27 cellular contexts compared by ENCODE assay signal in the genomic region with DNA sequence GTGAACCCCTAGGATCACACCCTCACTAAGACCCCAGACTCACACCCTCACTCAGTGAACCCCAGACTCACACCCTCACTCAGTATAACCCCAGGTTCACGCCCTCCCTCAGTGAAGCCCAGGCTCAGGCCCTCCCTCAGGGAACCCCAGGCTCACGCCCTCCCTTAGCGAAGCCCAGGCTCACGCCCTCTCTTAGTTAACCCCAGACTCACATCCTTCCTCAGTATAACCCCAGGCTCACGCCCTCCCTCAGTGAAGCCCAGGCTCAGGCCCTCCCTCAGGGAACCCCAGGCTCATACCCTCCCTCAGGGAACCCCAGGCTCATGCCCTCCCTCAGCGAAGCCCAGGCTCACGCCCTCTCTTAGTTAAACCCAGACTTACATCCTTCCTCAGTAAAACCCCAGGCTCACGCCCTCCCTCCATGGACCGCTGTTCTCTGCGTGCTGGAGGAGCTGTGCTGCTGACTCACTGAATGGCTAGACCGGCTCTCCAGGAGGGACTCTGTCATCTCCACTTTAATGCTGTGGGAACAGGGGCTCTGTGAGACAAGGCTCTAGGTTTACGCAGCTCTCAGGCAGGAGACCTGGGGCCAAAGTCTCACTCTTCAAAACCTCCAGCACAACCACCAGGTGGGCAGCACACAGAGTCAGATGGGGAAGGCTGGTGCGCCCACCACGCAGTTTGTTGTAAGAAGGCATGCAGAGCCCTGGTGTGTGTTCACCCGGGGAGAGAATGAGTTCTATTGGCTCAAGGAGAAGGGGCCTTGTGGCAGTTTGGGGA.
DNase-seq lines count a peak whose midpoint lies in the region; ATAC-seq and TF ChIP-seq lines count a peak whose summit lies in the region.
"Had no signal": no experiment of that assay in that cellular context is flagged by ENCODE, and none has a peak within 500 bp of the region (broad histone marks: within the 10 kb centered on the region; RNA-seq: fewer than 3 reads in every experiment).

No MANE protein-coding gene starts in this region.

- H3K4me3 Mint-ChIP-seq in neural progenitor cell: no peak overlapping the region
- no peak overlapping the region for H3K4me3 Mint-ChIP-seq in CD4-positive, alpha-beta memory T cell
- H3K4me3 Mint-ChIP-seq in activated CD8-positive, alpha-beta T cell treated with anti-CD3 and anti-CD28 coated beads, Interleukin-2, amount 10 ng/mL, durations not matched to agents 7 days and 5 days: no peak overlapping the region
- H3K4me3 Mint-ChIP-seq: activated T-helper 1 cell treated with anti-CD3 and anti-CD28 coated beads, Interleukin-12 subunit alpha, Interleukin-12 subunit beta, Interleukin-2, Interleukin-4 antibody, amounts not matched to agents 30 ng/mL and 10 ng/mL and 1 ng/mL, durations not matched to agents 14 hours and 24 hours and 36 hours; central memory CD8-positive, alpha-beta T cell; nephron progenitor cell had no signal

- H2AFZ ChIP-seq in neural progenitor cell (replicated peaks): no peak overlapping the region
- H2AFZ ChIP-seq: hepatocyte, parathyroid adenoma had no signal

- POLR2A ChIA-PET in A673 (lab: Charles Lee; ENCODE audit: low non-redundant PET): no interaction called here
- POLR2A ChIA-PET in CD4-positive, alpha-beta memory T cell (lab: Charles Lee; ENCODE audit: partially characterized antibody): no interaction called here
- POLR2A ChIA-PET in activated CD8-positive, alpha-beta T cell treated with anti-CD3 and anti-CD28 coated beads, Interleukin-2, amount 10 ng/mL, durations not matched to agents 7 days and 5 days (lab: Charles Lee): no interaction called here

- H3K4me1 Mint-ChIP-seq in neural progenitor cell: peaks cover 11% of the 10 kb centered on the region
- H3K4me1 Mint-ChIP-seq in CD4-positive, alpha-beta memory T cell: no peaks in the 10 kb centered on the region
- no peaks in the 10 kb centered on the region for H3K4me1 Mint-ChIP-seq in activated CD8-positive, alpha-beta T cell treated with anti-CD3 and anti-CD28 coated beads, Interleukin-2, amount 10 ng/mL, durations not matched to agents 7 days and 5 days (ENCODE audit: low read depth)
- H3K4me1 Mint-ChIP-seq: central memory CD8-positive, alpha-beta T cell; nephron progenitor cell had no signal

- DNase-seq in A673 (ENCODE audit: low spot score): peak; percentile 18
- peak; percentile 31 for DNase-seq in ELF-1 (ENCODE audit: low read depth, low spot score)
- DNase-seq in dorsolateral prefrontal cortex: peak in 2 of 10 donors; percentile 40 to 46
- DNase-seq in neural progenitor cell (ENCODE audit: low spot score): no peak
- DNase-seq in NCI-H748 treated with DMSO at 0.1 percent for 48 hours (lab: John Stamatoyannopoulos, UW): no peak
- no peak for DNase-seq in CD4-positive, alpha-beta memory T cell
- DNase-seq in activated CD8-positive, alpha-beta T cell treated with anti-CD3 and anti-CD28 coated beads, Interleukin-2, amount 10 ng/mL, durations not matched to agents 7 days and 5 days: no peak
- DNase-seq: activated CD4-positive, alpha-beta T cell treated with anti-CD3 and anti-CD28 coated beads for 48 hours; activated naive CD4-positive, alpha-beta T cell treated with Interleukin-2 at 50 U/mL for 16 hours; gastrocnemius medialis; left colon; MM.1S; NCI-H1436 treated with DMSO at 0.1 percent for 48 hours; NCI-H345; nephron progenitor cell; SHP77 treated with DMSO at 0.1 percent for 48 hours; small intestine; stimulated activated naive CD4-positive, alpha-beta T cell treated with Interleukin-2 at 50 U/mL for 16 hours; T-helper 9 cell had no signal

- BruUV-seq in A673 (replicated peaks; lab: Mats Ljungman, UMichigan): no TSS peak

- H3K4me1 ChIP-seq in A673 (ENCODE audit: insufficient read depth, low read length, poor library complexity, severe bottlenecking) (no peaks in the 10 kb centered on the region), neural progenitor cell (no peaks in the 10 kb centered on the region)
- H3K4me1 ChIP-seq in CD4-positive, alpha-beta memory T cell (ENCODE audit: insufficient read depth, low read length): no peaks in the 10 kb centered on the region
- H3K4me1 ChIP-seq: parathyroid adenoma, vagina had no signal

- H3K36me3 ChIP-seq in A673 (ENCODE audit: insufficient read depth, low read length, poor library complexity, severe bottlenecking): no peaks in the 10 kb centered on the region
- no peaks in the 10 kb centered on the region for H3K36me3 ChIP-seq in neural progenitor cell
- H3K36me3 ChIP-seq in CD4-positive, alpha-beta memory T cell (ENCODE audit: insufficient read depth, low read length): no peaks in the 10 kb centered on the region
- H3K36me3 ChIP-seq: gastrocnemius medialis, thoracic aorta, vagina had no signal

- H3K4me2 ChIP-seq in neural progenitor cell: no peak overlapping the region
- H3K4me2 ChIP-seq: hepatocyte had no signal

- H3K9me3 Mint-ChIP-seq in neural progenitor cell: no peaks in the 10 kb centered on the region
- peaks cover 0 to 8% (median under 1%) of the 10 kb centered on the region in 8 donors for H3K9me3 Mint-ChIP-seq in CD4-positive, alpha-beta memory T cell
- H3K9me3 Mint-ChIP-seq in activated CD8-positive, alpha-beta T cell treated with anti-CD3 and anti-CD28 coated beads, Interleukin-2, amount 10 ng/mL, durations not matched to agents 7 days and 5 days (ENCODE audit: insufficient read depth): no peaks in the 10 kb centered on the region
- H3K9me3 Mint-ChIP-seq: activated T-helper 1 cell treated with anti-CD3 and anti-CD28 coated beads, Interleukin-12 subunit alpha, Interleukin-12 subunit beta, Interleukin-2, Interleukin-4 antibody, amounts not matched to agents 30 ng/mL and 10 ng/mL and 1 ng/mL, durations not matched to agents 14 hours and 24 hours and 36 hours; nephron progenitor cell had no signal

- no peaks in the 10 kb centered on the region for H3F3A ChIP-seq in neural progenitor cell (ENCODE audit: low read depth)

- H3K27ac ChIP-seq in A673 (ENCODE audit: low read depth, low read length, poor library complexity, severe bottlenecking) (no peak overlapping the region), dorsolateral prefrontal cortex (peak overlapping the region in 47 of 59 donors; percentile 2 to 82 (median 52)), neural progenitor cell (no peak overlapping the region)
- no peak overlapping the region for H3K27ac ChIP-seq in CD4-positive, alpha-beta memory T cell (ENCODE audit: low read depth, low read length)
- H3K27ac ChIP-seq: gastrocnemius medialis, hepatocyte, parathyroid adenoma, thoracic aorta, vagina had no signal

- H3K4me3 ChIP-seq in A673 (ENCODE audit: low read depth, low read length, poor library complexity, severe bottlenecking) (no peak overlapping the region), dorsolateral prefrontal cortex (peak overlapping the region in 14 of 59 donors; percentile 2 to 36 (median 20)), neural progenitor cell (no peak overlapping the region)
- H3K4me3 ChIP-seq in CD4-positive, alpha-beta memory T cell (ENCODE audit: low read length in 2 of 2): no peak overlapping the region
- H3K4me3 ChIP-seq: gastrocnemius medialis, hepatocyte, thoracic aorta, vagina had no signal

- intact Hi-C loops in A673 (cut with micrococcal nuclease; ENCODE audit: unreplicated experiment): no loop called here
- intact Hi-C loops in dorsolateral prefrontal cortex (cut with DNase I): no loop called here
- intact Hi-C loops in CD4-positive, alpha-beta memory T cell (cut with micrococcal nuclease): no loop called here

- H3K79me2 ChIP-seq in neural progenitor cell (ENCODE audit: low read depth): no peaks in the 10 kb centered on the region
- H3K79me2 ChIP-seq: hepatocyte, parathyroid adenoma had no signal

- CTCF ChIA-PET in A673 (lab: Charles Lee): no interaction called here
- CTCF ChIA-PET in CD4-positive, alpha-beta memory T cell (lab: Charles Lee; ENCODE audit: partially characterized antibody): no interaction called here
- CTCF ChIA-PET in activated CD8-positive, alpha-beta T cell treated with anti-CD3 and anti-CD28 coated beads, Interleukin-2, amount 10 ng/mL, durations not matched to agents 7 days and 5 days (lab: Charles Lee): no interaction called here

- H3K27ac Mint-ChIP-seq in neural progenitor cell: peak overlapping the region; percentile 58
- H3K27ac Mint-ChIP-seq in CD4-positive, alpha-beta memory T cell: no peak overlapping the region
- no peak overlapping the region for H3K27ac Mint-ChIP-seq in activated CD8-positive, alpha-beta T cell treated with anti-CD3 and anti-CD28 coated beads, Interleukin-2, amount 10 ng/mL, durations not matched to agents 7 days and 5 days
- H3K27ac Mint-ChIP-seq: activated T-helper 1 cell treated with anti-CD3 and anti-CD28 coated beads, Interleukin-12 subunit alpha, Interleukin-12 subunit beta, Interleukin-2, Interleukin-4 antibody, amounts not matched to agents 30 ng/mL and 10 ng/mL and 1 ng/mL, durations not matched to agents 14 hours and 24 hours and 36 hours; nephron progenitor cell had no signal

- no peak for ATAC-seq in activated CD8-positive, alpha-beta T cell treated with anti-CD3 and anti-CD28 coated beads, Interleukin-2, amount 10 ng/mL, durations not matched to agents 7 days and 5 days
- ATAC-seq: gastrocnemius medialis, HCT116, HepG2, left colon had no signal

- no peak overlapping the region for H3K9ac ChIP-seq in neural progenitor cell
- H3K9ac ChIP-seq: parathyroid adenoma had no signal

- H3K36me3 Mint-ChIP-seq in neural progenitor cell: no peaks in the 10 kb centered on the region
- no peaks in the 10 kb centered on the region for H3K36me3 Mint-ChIP-seq in CD4-positive, alpha-beta memory T cell
- H3K36me3 Mint-ChIP-seq in activated CD8-positive, alpha-beta T cell treated with anti-CD3 and anti-CD28 coated beads, Interleukin-2, amount 10 ng/mL, durations not matched to agents 7 days and 5 days (ENCODE audit: low read depth): no peaks in the 10 kb centered on the region

- no peak for TF ChIP-seq CTCF in A673 (conservative IDR thresholded peaks at IDR 0.05; ENCODE audit: low read depth, low read length)
- no peak for TF ChIP-seq CTCF in dorsolateral prefrontal cortex (IDR thresholded peaks at IDR 0.05 in 54 of 56, conservative IDR thresholded peaks at IDR 0.05 in 2 of 56; ENCODE audit: low read depth in 1 of 56, partially characterized antibody in 56 of 56)
- no peak for TF ChIP-seq CTCF in neural progenitor cell (IDR thresholded peaks at IDR 0.05)

- peaks cover 7% of the 10 kb centered on the region for H3K27me3 Mint-ChIP-seq in neural progenitor cell (ENCODE audit: insufficient read depth, low read depth)
- H3K27me3 Mint-ChIP-seq in CD4-positive, alpha-beta memory T cell: peaks cover 1 to 3% of the 10 kb centered on the region in 2 donors
- H3K27me3 Mint-ChIP-seq in activated CD8-positive, alpha-beta T cell treated with anti-CD3 and anti-CD28 coated beads, Interleukin-2, amount 10 ng/mL, durations not matched to agents 7 days and 5 days (ENCODE audit: low read depth): no peaks in the 10 kb centered on the region

- no peaks in the 10 kb centered on the region for H4K20me1 ChIP-seq in neural progenitor cell (ENCODE audit: low read depth)

- H3K27me3 ChIP-seq in A673 (replicated peaks; ENCODE audit: insufficient read depth, low read depth, low read length, poor library complexity): no peaks in the 10 kb centered on the region
- no peaks in the 10 kb centered on the region for H3K27me3 ChIP-seq in dorsolateral prefrontal cortex
- H3K27me3 ChIP-seq in neural progenitor cell: no peaks in the 10 kb centered on the region
- no peaks in the 10 kb centered on the region for H3K27me3 ChIP-seq in CD4-positive, alpha-beta memory T cell (ENCODE audit: insufficient read depth, low read length)
- H3K27me3 ChIP-seq: gastrocnemius medialis, hepatocyte, vagina had no signal

- H3K9me3 ChIP-seq in A673 (ENCODE audit: low read depth, low read length, poor library complexity, severe bottlenecking): no peaks in the 10 kb centered on the region
- no peaks in the 10 kb centered on the region for H3K9me3 ChIP-seq in neural progenitor cell (ENCODE audit: low read depth)
- no peaks in the 10 kb centered on the region for H3K9me3 ChIP-seq in CD4-positive, alpha-beta memory T cell (ENCODE audit: control insufficient read depth in 1 of 2, low read length in 2 of 2)
- H3K9me3 ChIP-seq: gastrocnemius medialis, thoracic aorta, vagina had no signal

Comparison
In these comparisons a context has a peak if more than half of its experiments do, and no peak if none do; other contexts are left out.
1. DNase-seq: peak in A673 (single experiment) and ELF-1 (single experiment); none in neural progenitor cell (single experiment), NCI-H748 treated with DMSO at 0.1 percent for 48 hours (single experiment), CD4-positive, alpha-beta memory T cell (0 of 5) and activated CD8-positive, alpha-beta T cell treated with anti-CD3 and anti-CD28 coated beads, Interleukin-2, amount 10 ng/mL, durations not matched to agents 7 days and 5 days (single experiment).
2. H3K27ac ChIP-seq: peak in dorsolateral prefrontal cortex (47 of 59); none in A673 (single experiment), neural progenitor cell (single experiment) and CD4-positive, alpha-beta memory T cell (single experiment).